35 cellular contexts compared by ENCODE assay signal in genomic region chr5:130705368-130705767, GRCh38.
"Had no signal": no experiment of that assay in that cellular context is flagged by ENCODE, and none has a peak within 500 bp of the region (broad histone marks: within the 10 kb centered on the region; RNA-seq: fewer than 3 reads in every experiment).

No MANE protein-coding gene starts in this region.

- H3K4me3 ChIP-seq: MG63 had no signal

- H3K9me3 ChIP-seq: MG63 had no signal

- DNase-seq: Karpas-422, Kasumi-1, MG63, MM.1S, MV-4-11, NCI-H1048, NCI-H1092, NCI-H1092 treated with DMSO at 0.1 percent for 48 hours, NCI-H1105, NCI-H1105 treated with DMSO at 0.1 percent for 48 hours, NCI-H1417, NCI-H1417 treated with DMSO at 0.1 percent for 48 hours, NCI-H1436, NCI-H1436 treated with DMSO at 0.1 percent for 48 hours, NCI-H146, NCI-H1694, NCI-H1694 treated with DMSO at 0.1 percent for 48 hours, NCI-H187, NCI-H187 treated with DMSO at 0.1 percent for 48 hours, NCI-H1930, NCI-H2029, NCI-H2029 treated with DMSO at 0.1 percent for 48 hours, NCI-H2081, NCI-H2081 treated with DMSO at 0.1 percent for 48 hours, NCI-H2107, NCI-H2171, NCI-H2171 treated with DMSO at 0.1 percent for 48 hours, NCI-H2227 treated with DMSO at 0.1 percent for 48 hours, NCI-H226, NCI-H345, NCI-H446, NCI-H446 treated with DMSO at 0.1 percent for 48 hours, NCI-H510A, NCI-H510A treated with DMSO at 0.1 percent for 48 hours, NCI-H524 had no signal

- H3K36me3 ChIP-seq: MG63 had no signal
